In the genomic region with DNA sequence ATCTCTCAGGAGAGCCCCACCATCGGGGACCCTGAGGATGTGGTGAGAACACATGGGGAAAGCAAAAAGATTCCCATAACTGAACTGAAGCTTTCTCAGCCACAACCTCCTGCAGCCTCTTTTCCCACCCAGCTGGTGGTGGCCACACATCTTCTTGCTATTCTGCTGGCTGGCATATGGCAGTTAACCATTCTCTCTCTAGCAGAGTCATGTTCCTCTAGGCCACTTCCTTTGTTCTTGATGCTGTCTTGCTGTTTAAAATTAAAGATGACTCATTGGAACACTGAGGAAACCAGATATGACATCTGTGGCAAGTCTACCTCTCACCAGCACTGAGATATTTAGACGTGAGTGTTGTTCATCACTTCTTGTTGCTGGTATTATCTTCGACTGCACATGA, we compare ENCODE assay signal across 20 cellular contexts.
A peak's percentile ranks its signal among the peaks of the same experiment; 100 is the strongest.
DNase-seq lines count a peak whose midpoint lies in the region; ATAC-seq and TF ChIP-seq lines count a peak whose summit lies in the region.
"Had no signal": no experiment of that assay in that cellular context is flagged by ENCODE, and none has a peak within 500 bp of the region (broad histone marks: within the 10 kb centered on the region; RNA-seq: fewer than 3 reads in every experiment).

No MANE protein-coding gene starts in this region.

- H4K8ac ChIP-seq in H9 (replicated peaks; ENCODE audit: insufficient read length, low read depth, low read length): no peak overlapping the region

- no peak overlapping the region for H3K27ac ChIP-seq in H9 (ENCODE audit: insufficient read length, low read depth, low read length)
- H3K27ac ChIP-seq: coronary artery, heart right ventricle, neural progenitor cell, SJSA1 had no signal

- no peaks in the 10 kb centered on the region for H3K27me3 ChIP-seq in H9 (ENCODE audit: insufficient read depth, low read length)
- H3K27me3 ChIP-seq: heart right ventricle, neural progenitor cell, SJSA1 had no signal

- H4K91ac ChIP-seq in H9 (ENCODE audit: insufficient read length, low read depth, low read length): no peak overlapping the region

- H3K79me1 ChIP-seq in H9 (ENCODE audit: insufficient read depth, low read depth, low read length, poor library complexity, severe bottlenecking): no peaks in the 10 kb centered on the region

- no peak overlapping the region for H2AK5ac ChIP-seq in H9 (ENCODE audit: insufficient read length, low read length)

- no peak overlapping the region for H2BK15ac ChIP-seq in H9 (ENCODE audit: low read depth, low read length)

- no CpG with 5 or more reads among the region's 3 CpGs for WGBS in H9 (ENCODE audit: extremely low coverage, insufficient read length, low lambda C conversion rate)

- no peak overlapping the region for H3K56ac ChIP-seq in H9 (ENCODE audit: insufficient read length, low read depth, low read length)

- H4K5ac ChIP-seq in H9 (ENCODE audit: insufficient read length, low read depth, low read length): no peak overlapping the region

- H3K18ac ChIP-seq in H9 (ENCODE audit: insufficient read length, low read depth, low read length): no peak overlapping the region

- no peaks in the 10 kb centered on the region for H3K9me3 Mint-ChIP-seq in H9
- H3K9me3 Mint-ChIP-seq: neural progenitor cell had no signal

- H3K4me3 Mint-ChIP-seq in H9: no peak overlapping the region
- H3K4me3 Mint-ChIP-seq: activated naive CD8-positive, alpha-beta T cell treated with anti-CD3 and anti-CD28 coated beads for 36 hours; neural progenitor cell had no signal

- H3K9me3 ChIP-seq in H9 (ENCODE audit: control insufficient read depth, low read depth, low read length): no peaks in the 10 kb centered on the region
- H3K9me3 ChIP-seq: SJSA1 had no signal

- H3K4me3 ChIP-seq in epithelial cell of esophagus (ENCODE audit: low read length): no peak overlapping the region
- H3K4me3 ChIP-seq: coronary artery, heart right ventricle, neural progenitor cell, SJSA1 had no signal

- TF ChIP-seq CTCF in H9 (conservative IDR thresholded peaks at IDR 0.05): no peak
- no peak for TF ChIP-seq CTCF in epithelial cell of esophagus (IDR thresholded peaks at IDR 0.05; ENCODE audit: insufficient read depth, low read depth, low read length, missing control alignments)

- H3K4me1 Mint-ChIP-seq in H9: no peaks in the 10 kb centered on the region
- H3K4me1 Mint-ChIP-seq: activated naive CD8-positive, alpha-beta T cell treated with anti-CD3 and anti-CD28 coated beads for 36 hours; neural progenitor cell had no signal

- H3K36me3 Mint-ChIP-seq in H9 (ENCODE audit: insufficient read depth in 1 of 3, low read depth in 3 of 3): no peaks in the 10 kb centered on the region; a peak in 1 of 7 replicates
- H3K36me3 Mint-ChIP-seq: activated naive CD8-positive, alpha-beta T cell treated with anti-CD3 and anti-CD28 coated beads for 36 hours; neural progenitor cell had no signal

- H3T11ph ChIP-seq in H9 (ENCODE audit: low read length): no peak overlapping the region

- no peaks in the 10 kb centered on the region for H3K23me2 ChIP-seq in H9 (ENCODE audit: insufficient read length, low read depth, low read length, poor library complexity, severe bottlenecking)

- H3K23ac ChIP-seq in H9 (ENCODE audit: insufficient read length, low read depth, low read length): no peak overlapping the region

- H4K20me1 ChIP-seq in H9 (ENCODE audit: control insufficient read depth, insufficient read depth, insufficient read length): no peaks in the 10 kb centered on the region

- no peaks in the 10 kb centered on the region for H3K4me1 ChIP-seq in H9 (ENCODE audit: insufficient read depth, low read length)
- H3K4me1 ChIP-seq: heart right ventricle, neural progenitor cell, SJSA1 had no signal

- no peak overlapping the region for H2BK20ac ChIP-seq in H9 (ENCODE audit: low read depth, low read length, poor library complexity, severe bottlenecking)

- no peak overlapping the region for H3K9ac ChIP-seq in H9 (ENCODE audit: extremely low read depth, insufficient read length, low read length)
- H3K9ac ChIP-seq: neural progenitor cell had no signal

- no peak overlapping the region for H3K4ac ChIP-seq in H9 (ENCODE audit: low read depth, low read length)

- no peak overlapping the region for H3K14ac ChIP-seq in H9 (ENCODE audit: insufficient read depth, low read length)

- no peak overlapping the region for H2BK5ac ChIP-seq in H9 (ENCODE audit: insufficient read length, low read length)

- H2BK120ac ChIP-seq in H9 (ENCODE audit: low read depth, low read length, poor library complexity, severe bottlenecking): peak overlapping the region; percentile 23

- H3K27ac Mint-ChIP-seq in H9: no peak overlapping the region
- H3K27ac Mint-ChIP-seq: activated naive CD8-positive, alpha-beta T cell treated with anti-CD3 and anti-CD28 coated beads for 36 hours; neural progenitor cell had no signal

- no peak overlapping the region for H2BK12ac ChIP-seq in H9 (ENCODE audit: insufficient read length, low read depth, low read length)

- H2AFZ ChIP-seq in H9 (ENCODE audit: low read length): no peak overlapping the region
- H2AFZ ChIP-seq: neural progenitor cell had no signal

- DNase-seq in Daoy (ENCODE audit: low read depth): peak; percentile 27
- DNase-seq in H9: no peak
- peak; percentile 66 for DNase-seq in NCI-H69 (lab: John Stamatoyannopoulos, UW)
- peak; percentile 13 for DNase-seq in epithelial cell of esophagus (ENCODE audit: low read depth)
- DNase-seq in pons (ENCODE audit: low spot score): no peak
- no peak for DNase-seq in DMS153 (lab: John Stamatoyannopoulos, UW)
- DNase-seq in cerebellum (ENCODE audit: low spot score): no peak
- DNase-seq: activated CD4-positive, alpha-beta T cell treated with anti-CD3 and anti-CD28 coated beads for 48 hours; activated naive CD8-positive, alpha-beta T cell treated with anti-CD3 and anti-CD28 coated beads for 36 hours; activated T-cell treated with anti-CD3 and anti-CD28 coated beads for 4 hours; Calu3; heart right ventricle; islet precursor cell; NCI-H1105; NCI-H446; right cardiac atrium had no signal

- no peaks in the 10 kb centered on the region for H3K79me2 ChIP-seq in H9 (ENCODE audit: insufficient read depth, low read length)

- no peaks in the 10 kb centered on the region for H3K27me3 Mint-ChIP-seq in H9 (ENCODE audit: low read depth)
- H3K27me3 Mint-ChIP-seq: activated naive CD8-positive, alpha-beta T cell treated with anti-CD3 and anti-CD28 coated beads for 36 hours had no signal

- no peak for ATAC-seq in HG03280 (IDR thresholded peaks at IDR 0.05; ENCODE audit: unreplicated experiment)
- ATAC-seq: heart right ventricle, right cardiac atrium had no signal

- H3K4me2 ChIP-seq in H9 (ENCODE audit: insufficient read depth, insufficient read length, low read length): no peak overlapping the region
- H3K4me2 ChIP-seq: neural progenitor cell had no signal

Comparison
In these comparisons a context has a peak if more than half of its experiments do, and no peak if none do; other contexts are left out.
1. DNase-seq: peak in Daoy (single experiment), NCI-H69 (single experiment) and epithelial cell of esophagus (single experiment); none in H9 (single experiment), pons (single experiment), DMS153 (single experiment) and cerebellum (single experiment).